Comparison of ENCODE assay signal across 13 cellular contexts in genomic region chr4:174422893-174423256, GRCh38.
DNase-seq lines count a peak whose midpoint lies in the region; ATAC-seq, FAIRE-seq and TF ChIP-seq lines count a peak whose summit lies in the region.
"Had no signal": no experiment of that assay in that cellular context is flagged by ENCODE, and none has a peak within 500 bp of the region (broad histone marks: within the 10 kb centered on the region; RNA-seq: fewer than 3 reads in every experiment).

No MANE protein-coding gene starts in this region.

- H3K9me3 Mint-ChIP-seq in effector memory CD8-positive, alpha-beta T cell = no peaks in the 10 kb centered on the region

- BruUV-seq in K562 (replicated peaks; lab: Mats Ljungman, UMichigan) = no TSS peak

- TF ChIP-seq EP300 in A549 (IDR thresholded peaks at IDR 0.05) (no peak), K562 (IDR thresholded peaks at IDR 0.05; ENCODE audit: low read length) (no peak)

- no peaks in the 10 kb centered on the region for H3K36me3 ChIP-seq in K562 (ENCODE audit: control insufficient read depth, insufficient read depth, low read length)
- H3K36me3 ChIP-seq: tibial nerve had no signal

- H3K4me1 ChIP-seq in A549 (peaks cover 45% of the 10 kb centered on the region), K562 (replicated peaks in 1 of 2; ENCODE audit: control insufficient read depth in 2 of 2, insufficient read depth in 2 of 2, low read length in 2 of 2) (peaks cover 11 to 36% of the 10 kb centered on the region in 2 experiments; a peak in 4 of 5 replicates)

- no peaks in the 10 kb centered on the region for H3K27me3 Mint-ChIP-seq in effector memory CD8-positive, alpha-beta T cell

- H3K27ac ChIP-seq in A549 = peak overlapping the region; percentile 79 to 85
- H3K27ac ChIP-seq in K562 (ENCODE audit: extremely low read depth, low read depth, low read length) = peak overlapping the region; percentile 76
- H3K27ac ChIP-seq: tibial nerve had no signal

- no peaks in the 10 kb centered on the region for H3K36me3 Mint-ChIP-seq in effector memory CD8-positive, alpha-beta T cell (ENCODE audit: insufficient read depth)

- intact Hi-C loops in K562 (cut with micrococcal nuclease) = loop anchor here (5.0 kb wide), 1 partner anchor 99 kb away; the partner anchor contains the start of gene HPGD

- in situ Hi-C loops in K562 (cut with MboI) = no loop called here

- no peak for TF ChIP-seq POLR2A in A549 (IDR thresholded peaks at IDR 0.05; ENCODE audit: low read length)
- TF ChIP-seq POLR2A in K562 (conservative IDR thresholded peaks at IDR 0.05) = no peak

- POLR2A ChIA-PET in A549 (lab: Yijun Ruan, JAX) (interaction anchor here (1.0 kb wide), 1 partner anchor 100 kb away, joined by 3 read pairs; the partner anchor contains the start of gene HPGD), K562 (lab: Yijun Ruan, JAX) (no interaction called here)

- CTCF ChIA-PET in A549 (lab: Yijun Ruan, JAX) = interaction anchor here (0.7 to 1.8 kb wide), 3 partner anchors 20 to 142 kb away, joined by 3 to 7 read pairs (median 4); partner anchors contain the start of gene HPGD
- CTCF ChIA-PET in K562 (lab: Yijun Ruan, JAX; ENCODE audit: low intra/inter-chr PET ratio) = no interaction called here

- H3K79me2 ChIP-seq in K562 (ENCODE audit: control insufficient read depth, insufficient read depth, low read length) = no peaks in the 10 kb centered on the region

- TF ChIP-seq CTCF in A549 (IDR thresholded peaks at IDR 0.05) = no peak
- no peak for TF ChIP-seq CTCF in K562 (IDR thresholded peaks at IDR 0.05 in 2 of 3, conservative IDR thresholded peaks at IDR 0.05 in 1 of 3; ENCODE audit: insufficient read depth in 2 of 3, low read depth in 1 of 3, low read length in 3 of 3)

- peaks cover 0 to 8% of the 10 kb centered on the region in 2 donors for H3K4me1 Mint-ChIP-seq in effector memory CD8-positive, alpha-beta T cell (ENCODE audit: low read depth in 2 of 2)

- H4K20me1 ChIP-seq in K562 (replicated peaks; ENCODE audit: control insufficient read depth, insufficient read depth, low read length) = no peaks in the 10 kb centered on the region

- no peaks in the 10 kb centered on the region for H3K27me3 ChIP-seq in K562 (ENCODE audit: control insufficient read depth in 2 of 2, insufficient read depth in 2 of 2, low read length in 2 of 2)
- H3K27me3 ChIP-seq: tibial nerve had no signal

- H3K4me2 ChIP-seq in A549 (peak overlapping the region; percentile 76), K562 (ENCODE audit: insufficient read depth, low read length) (peak overlapping the region; percentile 52; the same call in 1 of the 2 replicates)

- no peak overlapping the region for H3K27ac Mint-ChIP-seq in effector memory CD8-positive, alpha-beta T cell

- FAIRE-seq in A549 (lab: Jason Lieb, UNC) (no peak), K562 (lab: Jason Lieb, UNC) (no peak)
- FAIRE-seq: bronchial epithelial cell had no signal

- no peaks in the 10 kb centered on the region for H3K9me1 ChIP-seq in K562 (ENCODE audit: control insufficient read depth, insufficient read depth, low read length)

- peak overlapping the region in 1 of 2 experiments; percentile 53; a peak in 2 of 4 replicates for H3K9ac ChIP-seq in K562 (ENCODE audit: insufficient read depth in 1 of 2, low read depth in 2 of 2, low read length in 2 of 2)

- H3K4me3 ChIP-seq in A549 (no peak overlapping the region), K562 (no peak overlapping the region)
- H3K4me3 ChIP-seq: tibial nerve had no signal

- TF ChIP-seq RAD21 in A549 (conservative IDR thresholded peaks at IDR 0.05 in 1 of 2, IDR thresholded peaks at IDR 0.05 in 1 of 2) (no peak), K562 (CRISPR knock-in tag; conservative IDR thresholded peaks at IDR 0.05 in 1 of 2, IDR thresholded peaks at IDR 0.05 in 1 of 2) (no peak)

- no peak overlapping the region for H3K4me3 Mint-ChIP-seq in effector memory CD8-positive, alpha-beta T cell

- no peaks in the 10 kb centered on the region for H3K9me3 ChIP-seq in A549
- no peaks in the 10 kb centered on the region; the same call in 1 of the 2 replicates for H3K9me3 ChIP-seq in K562 (replicated peaks; ENCODE audit: control insufficient read depth, insufficient read depth, low read depth, low read length)
- H3K9me3 ChIP-seq: tibial nerve had no signal

- DNase-seq in A549 (ENCODE audit: low read depth in 1 of 2, low spot score in 1 of 2) = no peak
- peak; percentile 18 for DNase-seq in NOMO-1 treated with dmso at 0.1 percent for 144 hours (lab: John Stamatoyannopoulos, UW; ENCODE audit: unreplicated experiment)
- DNase-seq in K562 (ENCODE audit: extremely low read depth in 1 of 4, low spot score in 3 of 4) = no peak
- no peak for DNase-seq in GDM1 (lab: John Stamatoyannopoulos, UW)
- DNase-seq in stimulated activated CD4-positive, alpha-beta T cell treated with anti-CD3 and anti-CD28 coated beads, Interleukin-4, amount 100 ng/mL, for 4 hours = no peak
- DNase-seq in stimulated activated CD4-positive, alpha-beta T cell treated with anti-CD3 and anti-CD28 coated beads, Interleukin-4, amount 100 ng/mL, for 1 hour = no peak
- DNase-seq in effector memory CD8-positive, alpha-beta T cell = no peak
- DNase-seq: activated naive CD4-positive, alpha-beta T cell treated with anti-CD3 and anti-CD28 coated beads, Interleukin-2, amount 50 U/mL, for 16 hours; left cardiac atrium; MV-4-11 had no signal

- ATAC-seq in A549 (no peak), GM18868 (IDR thresholded peaks at IDR 0.05; ENCODE audit: unreplicated experiment) (peak; percentile 11), K562 (peak; percentile 28; the same call in 1 of the 3 replicates)
- ATAC-seq in effector memory CD8-positive, alpha-beta T cell (replicated peaks) = no peak

- peak overlapping the region; percentile 75 for H2AFZ ChIP-seq in K562 (ENCODE audit: low read depth, low read length)

TF ChIP-seq in A549, 52 proteins besides CTCF, POLR2A, EP300 and RAD21 (continues in another document):
- TF ChIP-seq MYC (IDR thresholded peaks at IDR 0.05; ENCODE audit: borderline replicate concordance, low read length) (no peak), NPAS2 (CRISPR knock-in tag; IDR thresholded peaks at IDR 0.05; ENCODE audit: borderline replicate concordance) (no peak), FOSL2 (IDR thresholded peaks at IDR 0.05) (no peak), FOSL2 (CRISPR knock-in tag; IDR thresholded peaks at IDR 0.05) (no peak), JUNB (IDR thresholded peaks at IDR 0.05) (no peak), KDM5A (IDR thresholded peaks at IDR 0.05) (no peak), JUN (IDR thresholded peaks at IDR 0.05) (no peak), RFX5 (IDR thresholded peaks at IDR 0.05) (no peak), HOXB13 (CRISPR knock-in tag; IDR thresholded peaks at IDR 0.05; ENCODE audit: low read depth) (no peak), HMGXB4 (CRISPR knock-in tag; IDR thresholded peaks at IDR 0.05; ENCODE audit: borderline replicate concordance) (no peak), CBX8 (IDR thresholded peaks at IDR 0.05) (no peak), ZNF302 (CRISPR knock-in tag; IDR thresholded peaks at IDR 0.05) (no peak), CHD2 (IDR thresholded peaks at IDR 0.05; ENCODE audit: low read length, partially characterized antibody) (no peak), FOXS1 (CRISPR knock-in tag; IDR thresholded peaks at IDR 0.05) (no peak), ZC3H11A (IDR thresholded peaks at IDR 0.05) (no peak), NR3C1 (IDR thresholded peaks at IDR 0.05) (no peak)

TF ChIP-seq in K562, 482 proteins besides CTCF, POLR2A, EP300 and RAD21:
- peak; percentile 60 for TF ChIP-seq MEIS2 (IDR thresholded peaks at IDR 0.05; ENCODE audit: partially characterized antibody)
- peak; percentile 93 for TF ChIP-seq SPI1 (IDR thresholded peaks at IDR 0.05; ENCODE audit: borderline replicate concordance, low read depth, low read length)
- TF ChIP-seq ZNF592 (IDR thresholded peaks at IDR 0.05) = peak; percentile 41; the same call in 1 of the 2 replicates
- TF ChIP-seq LARP7 (IDR thresholded peaks at IDR 0.05) = no peak
- TF ChIP-seq NFRKB (IDR thresholded peaks at IDR 0.05; ENCODE audit: low read depth) = 0 out of 2 replicates have a peak, but pooled peaks have one; percentile 23

Comparison
In these comparisons a context has a peak if more than half of its experiments do, and no peak if none do; other contexts are left out.
1. ATAC-seq: peak in GM18868 (single experiment) and K562 (single experiment); none in A549 (0 of 2) and effector memory CD8-positive, alpha-beta T cell (single experiment).